Comparison of ENCODE assay signal across 9 cellular contexts in the genomic region with DNA sequence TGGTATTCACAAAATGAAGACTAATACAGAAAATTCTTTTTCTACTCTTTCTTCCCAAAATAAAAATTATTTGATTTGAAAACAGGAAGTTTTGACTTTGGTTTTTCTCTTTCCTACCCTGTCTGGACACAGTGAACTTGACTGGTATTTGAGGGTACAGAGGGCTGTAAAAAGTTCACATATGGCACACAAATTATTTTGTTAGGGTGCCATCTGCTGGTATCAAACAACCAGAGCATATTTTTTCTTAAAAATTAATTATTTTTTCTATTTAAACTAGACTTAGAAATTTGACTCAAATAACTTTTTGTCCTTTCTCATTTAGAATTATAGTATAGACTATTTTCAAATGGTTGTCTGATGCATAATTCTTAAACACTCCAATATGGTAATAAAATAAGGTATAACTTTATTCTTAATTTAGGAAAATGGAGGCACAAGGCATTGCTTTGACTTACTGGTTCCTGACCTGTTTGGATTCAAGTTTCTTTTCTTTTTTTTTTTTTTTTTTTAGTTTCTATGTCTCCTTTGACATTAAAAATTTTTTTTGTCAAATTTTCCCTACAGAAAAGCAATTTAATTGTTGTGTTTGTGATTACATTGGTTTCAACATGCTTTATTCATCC.
DNase-seq lines count a peak whose midpoint lies in the region; ATAC-seq and TF ChIP-seq lines count a peak whose summit lies in the region.
"Had no signal": no experiment of that assay in that cellular context is flagged by ENCODE, and none has a peak within 500 bp of the region (broad histone marks: within the 10 kb centered on the region; RNA-seq: fewer than 3 reads in every experiment).

No MANE protein-coding gene starts in this region.

- no peak overlapping the region for H3K4me3 ChIP-seq in HEK293 (ENCODE audit: low read depth, low read length)

- ATAC-seq in HG03280 (IDR thresholded peaks at IDR 0.05; ENCODE audit: unreplicated experiment), result no peak
- ATAC-seq in activated CD8-positive, alpha-beta T cell treated with anti-CD3 and anti-CD28 coated beads for 36 hours, result no peak
- ATAC-seq: stimulated activated naive CD8-positive, alpha-beta T cell treated with anti-CD3 and anti-CD28 coated beads, Interleukin-15, amount 100 ng/mL, for 72 hours had no signal

- peak; percentile 5 for DNase-seq in AG08396 (ENCODE audit: low spot score)
- peak; percentile 18 for DNase-seq in RPMI7951 (ENCODE audit: low read depth)
- no peak for DNase-seq in glutamatergic neuron
- no peak for DNase-seq in activated effector memory CD4-positive, alpha-beta T cell treated with anti-CD3 and anti-CD28 coated beads, Interleukin-2, amount 50 U/mL, for 16 hours
- DNase-seq in activated CD8-positive, alpha-beta T cell treated with anti-CD3 and anti-CD28 coated beads for 36 hours, result no peak
- no peak for DNase-seq in stimulated activated CD4-positive, alpha-beta T cell treated with anti-CD3 and anti-CD28 coated beads, Interleukin-2, amount 100 ng/mL, for 48 hours
- DNase-seq: stimulated activated naive CD8-positive, alpha-beta T cell treated with anti-CD3 and anti-CD28 coated beads, Interleukin-15, amount 100 ng/mL, for 72 hours had no signal

- intact Hi-C loops in activated CD8-positive, alpha-beta T cell treated with anti-CD3 and anti-CD28 coated beads for 36 hours (cut with micrococcal nuclease), result loop anchor here (10.0 kb wide), 1 partner anchor 782 kb away; no protein-coding TSS in a partner anchor

- no peaks in the 10 kb centered on the region for H3K4me1 Mint-ChIP-seq in glutamatergic neuron (ENCODE audit: low read depth, unreplicated experiment)
- H3K4me1 Mint-ChIP-seq in activated CD8-positive, alpha-beta T cell treated with anti-CD3 and anti-CD28 coated beads for 36 hours (ENCODE audit: low read depth), result no peaks in the 10 kb centered on the region
- H3K4me1 Mint-ChIP-seq: stimulated activated naive CD8-positive, alpha-beta T cell treated with anti-CD3 and anti-CD28 coated beads, Interleukin-15, amount 100 ng/mL, for 72 hours had no signal

- no peak overlapping the region for H3K27ac ChIP-seq in HEK293 (ENCODE audit: extremely low read depth, low read depth, low read length)

- H3K27ac Mint-ChIP-seq in glutamatergic neuron (ENCODE audit: unreplicated experiment), result no peak overlapping the region
- no peak overlapping the region for H3K27ac Mint-ChIP-seq in activated CD8-positive, alpha-beta T cell treated with anti-CD3 and anti-CD28 coated beads for 36 hours
- H3K27ac Mint-ChIP-seq: stimulated activated naive CD8-positive, alpha-beta T cell treated with anti-CD3 and anti-CD28 coated beads, Interleukin-15, amount 100 ng/mL, for 72 hours had no signal

- no peaks in the 10 kb centered on the region for H3K36me3 ChIP-seq in HEK293 (ENCODE audit: control insufficient read depth in 2 of 2, insufficient read depth in 1 of 2, low read length in 2 of 2)

- no peaks in the 10 kb centered on the region for H3K4me1 ChIP-seq in HEK293 (ENCODE audit: control insufficient read depth, insufficient read depth, low read length)

- no peaks in the 10 kb centered on the region for H3K36me3 Mint-ChIP-seq in glutamatergic neuron (ENCODE audit: unreplicated experiment)
- no peaks in the 10 kb centered on the region for H3K36me3 Mint-ChIP-seq in activated CD8-positive, alpha-beta T cell treated with anti-CD3 and anti-CD28 coated beads for 36 hours (ENCODE audit: low read depth)

- H3K9me3 ChIP-seq in HEK293 (ENCODE audit: control insufficient read depth, insufficient read depth, low read depth, low read length), result no peaks in the 10 kb centered on the region

- no peak for TF ChIP-seq CTCF in HEK293 (tag by site-specific recombination; IDR thresholded peaks at IDR 0.05)
- TF ChIP-seq CTCF in glutamatergic neuron (IDR thresholded peaks at IDR 0.05; ENCODE audit: partially characterized antibody, unreplicated experiment), result peak; percentile 51
- TF ChIP-seq CTCF in activated CD8-positive, alpha-beta T cell treated with anti-CD3 and anti-CD28 coated beads for 36 hours (IDR thresholded peaks at IDR 0.05), result no peak

- CTCF ChIA-PET in HEK293 (lab: Yijun Ruan, JAX), result interaction anchor here (0.6 to 2.3 kb wide), 9 partner anchors 8 to 1779 kb away, joined by 3 to 10 read pairs (median 4); no protein-coding TSS in a partner anchor
- CTCF ChIA-PET in activated CD8-positive, alpha-beta T cell treated with anti-CD3 and anti-CD28 coated beads for 36 hours (lab: Charles Lee), result interaction anchor here (0.8 kb wide), 1 partner anchor 786 kb away, joined by 3 read pairs; no protein-coding TSS in a partner anchor

- no peaks in the 10 kb centered on the region for H3K9me3 Mint-ChIP-seq in glutamatergic neuron (ENCODE audit: unreplicated experiment)
- peaks cover 2% of the 10 kb centered on the region for H3K9me3 Mint-ChIP-seq in activated CD8-positive, alpha-beta T cell treated with anti-CD3 and anti-CD28 coated beads for 36 hours

- H3K27me3 Mint-ChIP-seq in glutamatergic neuron (ENCODE audit: unreplicated experiment), result no peaks in the 10 kb centered on the region
- no peaks in the 10 kb centered on the region for H3K27me3 Mint-ChIP-seq in activated CD8-positive, alpha-beta T cell treated with anti-CD3 and anti-CD28 coated beads for 36 hours
- H3K27me3 Mint-ChIP-seq: stimulated activated naive CD8-positive, alpha-beta T cell treated with anti-CD3 and anti-CD28 coated beads, Interleukin-15, amount 100 ng/mL, for 72 hours had no signal

- no peak overlapping the region for H3K4me3 Mint-ChIP-seq in glutamatergic neuron (ENCODE audit: unreplicated experiment)
- H3K4me3 Mint-ChIP-seq in activated CD8-positive, alpha-beta T cell treated with anti-CD3 and anti-CD28 coated beads for 36 hours, result no peak overlapping the region
- H3K4me3 Mint-ChIP-seq: stimulated activated naive CD8-positive, alpha-beta T cell treated with anti-CD3 and anti-CD28 coated beads, Interleukin-15, amount 100 ng/mL, for 72 hours had no signal

- POLR2A ChIA-PET in HEK293 (lab: Yijun Ruan, JAX), result no interaction called here
- POLR2A ChIA-PET in activated CD8-positive, alpha-beta T cell treated with anti-CD3 and anti-CD28 coated beads for 36 hours (lab: Charles Lee), result no interaction called here

TF ChIP-seq in HEK293, 187 proteins besides CTCF, POLR2A, EP300 and RAD21:
- TF ChIP-seq, protein P1, sequence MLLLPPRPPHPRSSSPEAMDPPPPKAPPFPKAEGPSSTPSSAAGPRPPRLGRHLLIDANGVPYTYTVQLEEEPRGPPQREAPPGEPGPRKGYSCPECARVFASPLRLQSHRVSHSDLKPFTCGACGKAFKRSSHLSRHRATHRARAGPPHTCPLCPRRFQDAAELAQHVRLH (tag by site-specific recombination; IDR thresholded peaks at IDR 0.05), result no peak
- peak; percentile 54 for TF ChIP-seq ZNF654 (tag by site-specific recombination; IDR thresholded peaks at IDR 0.05; ENCODE audit: low read depth)

Comparison
In these comparisons a context has a peak if more than half of its experiments do, and no peak if none do; other contexts are left out.
1. DNase-seq: peak in AG08396 (single experiment) and RPMI7951 (single experiment); none in glutamatergic neuron (single experiment), activated effector memory CD4-positive, alpha-beta T cell treated with anti-CD3 and anti-CD28 coated beads, Interleukin-2, amount 50 U/mL, for 16 hours (single experiment), activated CD8-positive, alpha-beta T cell treated with anti-CD3 and anti-CD28 coated beads for 36 hours (single experiment) and stimulated activated CD4-positive, alpha-beta T cell treated with anti-CD3 and anti-CD28 coated beads, Interleukin-2, amount 100 ng/mL, for 48 hours (0 of 2).